8 cellular contexts compared by ENCODE assay signal in the genomic region with DNA sequence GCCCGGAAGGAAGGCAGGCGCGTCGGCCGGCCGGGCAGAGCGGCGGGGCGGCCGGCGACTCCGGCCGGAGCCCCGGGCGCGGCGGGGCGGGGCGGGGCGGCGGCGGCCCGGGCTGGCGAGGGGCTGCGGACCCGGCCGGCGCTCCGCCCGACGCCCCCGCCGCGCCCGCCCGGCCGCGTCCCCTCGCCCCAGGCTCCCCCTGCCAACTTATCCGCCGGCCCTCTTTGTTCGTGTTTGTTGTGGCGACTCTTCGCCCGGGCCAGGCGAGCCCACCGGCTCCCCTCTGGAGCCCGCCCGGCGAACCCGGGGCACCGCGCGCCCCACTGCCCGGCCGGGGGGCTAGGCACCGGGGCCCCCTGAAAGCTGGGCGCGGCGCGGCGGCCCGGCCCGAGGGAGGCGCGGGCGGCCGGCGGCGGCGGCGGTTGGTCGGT. TPM values are rescaled to one million over a fixed set of nuclear protein-coding genes. Genes with fewer than 3 reads are reported as not detected.
DNase-seq lines count a peak whose midpoint lies in the region; ATAC-seq and TF ChIP-seq lines count a peak whose summit lies in the region.

No MANE protein-coding gene starts in this region.

- H3K4me1 ChIP-seq in adrenal gland (replicated peaks in 1 of 2) (peaks cover 4 to 15% of the 10 kb centered on the region in 2 donors), subcutaneous abdominal adipose tissue (ENCODE audit: control insufficient read depth in 5 of 5, insufficient read depth in 5 of 5, low read length in 5 of 5) (peaks cover 2 to 25% (median 13%) of the 10 kb centered on the region in 5 donors)

- intact Hi-C loops in adrenal gland (cut with DNase I): loop anchor here in 1 of 2 donors (5.0 kb wide), 1 partner anchor 151 kb away; no protein-coding TSS in a partner anchor

- ATAC-seq in HG03175 (IDR thresholded peaks at IDR 0.05; ENCODE audit: unreplicated experiment): peak; percentile 5

- H3K4me3 ChIP-seq in adrenal gland (peak overlapping the region; percentile 48 to 94 (median 67)), subcutaneous abdominal adipose tissue (ENCODE audit: low read depth in 1 of 5, low read length in 5 of 5) (peak overlapping the region in 4 of 5 donors; percentile 66 to 81 (median 72))

- H3K27ac ChIP-seq in adrenal gland (peak overlapping the region; percentile 72 to 98 (median 97)), subcutaneous abdominal adipose tissue (ENCODE audit: low read depth, low read length) (peak overlapping the region; percentile 95)

- peak overlapping the region in 3 of 5 donors; percentile 76 to 94 (median 93) for H3K9ac ChIP-seq in subcutaneous abdominal adipose tissue (ENCODE audit: low read length in 5 of 5)

- H3K9me3 ChIP-seq in adrenal gland (replicated peaks in 1 of 3) (no peaks in the 10 kb centered on the region), subcutaneous abdominal adipose tissue (ENCODE audit: control insufficient read depth in 5 of 5, low read length in 5 of 5) (no peaks in the 10 kb centered on the region)

- WGBS in adrenal gland, 4 donors: 0% methylated on average over 4 to 72 of the region's 73 CpGs

- DNase-seq in activated naive CD4-positive, alpha-beta T cell treated with Interleukin-2 at 50 U/mL for 16 hours: peak; percentile 10
- DNase-seq in activated naive CD4-positive, alpha-beta T cell treated with anti-CD3 and anti-CD28 coated beads, Interleukin-2, amount 50 U/mL, for 16 hours: no peak
- peak in 2 of 7 donors; percentile 20 to 34 for DNase-seq in adrenal gland
- peak; percentile 31 for DNase-seq in iPS-NIHi11 (ENCODE audit: low spot score)
- DNase-seq in NCI-H510A treated with DMSO at 0.1 percent for 48 hours (lab: John Stamatoyannopoulos, UW): no peak
- no peak for DNase-seq in HUDEP-2 (lab: John Stamatoyannopoulos, UW; ENCODE audit: unreplicated experiment in 76 of 76)

- TF ChIP-seq POLR2A in adrenal gland (IDR thresholded peaks at IDR 0.05): no peak

- no peak for TF ChIP-seq CTCF in adrenal gland (IDR thresholded peaks at IDR 0.05)

- H3K36me3 ChIP-seq in adrenal gland (replicated peaks in 1 of 2) (no peaks in the 10 kb centered on the region), subcutaneous abdominal adipose tissue (ENCODE audit: control insufficient read depth in 5 of 5, insufficient read depth in 5 of 5, low read length in 5 of 5) (no peaks in the 10 kb centered on the region)

- no peaks in the 10 kb centered on the region for H3K27me3 ChIP-seq in adrenal gland
- no peaks in the 10 kb centered on the region for H3K27me3 ChIP-seq in subcutaneous abdominal adipose tissue (ENCODE audit: control insufficient read depth in 5 of 5, insufficient read depth in 4 of 5, low read length in 5 of 5)

RNA-seq across cellular contexts. Expression of a gene that starts 0.5 kb away (rescaled TPM):
- 10 to 100 TPM in 1 of 8 donors, 1 to 10 TPM in 7; 3.6 to 10.5 (median 5.5) TPM for total RNA-seq in adrenal gland
- 1 to 10 TPM; 1.4 to 3.4 (median 1.7) TPM for polyA plus RNA-seq in adrenal gland

Comparison
In these comparisons a context has a peak if more than half of its experiments do, and no peak if none do; other contexts are left out.
1. DNase-seq: peak in activated naive CD4-positive, alpha-beta T cell treated with Interleukin-2 at 50 U/mL for 16 hours (single experiment) and iPS-NIHi11 (single experiment); none in activated naive CD4-positive, alpha-beta T cell treated with anti-CD3 and anti-CD28 coated beads, Interleukin-2, amount 50 U/mL, for 16 hours (single experiment), NCI-H510A treated with DMSO at 0.1 percent for 48 hours (single experiment) and HUDEP-2 (0 of 76).